15 cellular contexts compared by ENCODE assay signal in the genomic region with DNA sequence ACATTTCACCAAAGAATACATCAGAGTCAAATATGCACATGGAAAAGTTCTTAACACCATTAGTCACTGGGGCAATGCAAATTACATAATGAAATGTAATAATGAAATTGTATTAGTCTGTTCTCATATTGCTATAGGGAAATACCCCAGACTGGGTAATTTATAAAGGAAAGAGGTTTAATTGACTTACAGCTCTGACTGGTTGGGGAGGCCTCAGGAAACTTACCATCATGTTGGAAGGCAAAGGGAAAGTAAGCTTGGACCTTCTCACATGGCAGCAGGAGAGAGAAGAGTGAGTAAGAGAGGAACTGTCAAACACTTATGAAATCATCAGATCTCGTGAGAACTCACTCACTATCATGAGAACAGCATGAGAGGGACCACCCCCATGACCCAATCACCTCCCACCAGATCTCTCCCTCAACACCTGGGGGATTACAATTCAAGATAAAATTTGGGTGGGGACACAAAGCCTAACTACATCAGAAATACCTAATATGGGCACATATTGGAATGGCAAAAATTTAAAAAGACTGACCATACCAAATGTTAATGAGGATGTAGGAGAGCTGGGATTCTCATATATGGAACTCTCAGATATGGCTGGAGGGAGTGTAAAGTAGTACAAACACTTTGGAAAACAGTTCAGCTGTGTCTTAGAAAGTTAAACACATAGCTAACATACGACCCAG.
DNase-seq lines count a peak whose midpoint lies in the region; ATAC-seq and TF ChIP-seq lines count a peak whose summit lies in the region.
"Had no signal": no experiment of that assay in that cellular context is flagged by ENCODE, and none has a peak within 500 bp of the region (broad histone marks: within the 10 kb centered on the region; RNA-seq: fewer than 3 reads in every experiment).

No MANE protein-coding gene starts in this region.

- peaks cover 36% of the 10 kb centered on the region for H3K4me1 Mint-ChIP-seq in chondrocyte (ENCODE audit: low read depth)
- peaks cover 74% of the 10 kb centered on the region for H3K4me1 Mint-ChIP-seq in stimulated activated naive CD8-positive, alpha-beta T cell treated with anti-CD3 and anti-CD28 coated beads, Interleukin-15, amount 100 ng/mL, for 72 hours
- peaks cover 37% of the 10 kb centered on the region for H3K4me1 Mint-ChIP-seq in activated CD8-positive, alpha-beta memory T cell treated with anti-CD3 and anti-CD28 coated beads, Interleukin-2, amount 10 ng/mL, durations not matched to agents 7 days and 5 days
- H3K4me1 Mint-ChIP-seq: GM23338 had no signal

- H3K9me3 Mint-ChIP-seq in chondrocyte (ENCODE audit: low read depth) = peaks cover 22% of the 10 kb centered on the region
- H3K9me3 Mint-ChIP-seq in stimulated activated naive CD8-positive, alpha-beta T cell treated with anti-CD3 and anti-CD28 coated beads, Interleukin-15, amount 100 ng/mL, for 72 hours = peaks cover 20 to 49% of the 10 kb centered on the region in 2 donors
- H3K9me3 Mint-ChIP-seq in activated CD8-positive, alpha-beta memory T cell treated with anti-CD3 and anti-CD28 coated beads, Interleukin-2, amount 10 ng/mL, durations not matched to agents 7 days and 5 days (ENCODE audit: low read depth) = peaks cover 17% of the 10 kb centered on the region
- H3K9me3 Mint-ChIP-seq: GM23338 had no signal

- H3K4me3 ChIP-seq in NB4 (ENCODE audit: low read depth, low read length) = no peak overlapping the region
- H3K4me3 ChIP-seq: body of pancreas, GM23338, mucosa of descending colon, uterus had no signal

- ATAC-seq in stimulated activated naive CD8-positive, alpha-beta T cell treated with anti-CD3 and anti-CD28 coated beads, Interleukin-15, amount 100 ng/mL, for 72 hours = peak; percentile 15
- ATAC-seq in activated CD8-positive, alpha-beta memory T cell treated with anti-CD3 and anti-CD28 coated beads, Interleukin-2, amount 10 ng/mL, durations not matched to agents 7 days and 5 days = no peak
- no peak for ATAC-seq in HG02884 (IDR thresholded peaks at IDR 0.05; ENCODE audit: unreplicated experiment)
- ATAC-seq: body of pancreas, GM23338, mucosa of descending colon had no signal

- CTCF ChIA-PET in activated CD8-positive, alpha-beta memory T cell treated with anti-CD3 and anti-CD28 coated beads, Interleukin-2, amount 10 ng/mL, durations not matched to agents 7 days and 5 days (lab: Charles Lee) = interaction anchor here (1.5 to 1.6 kb wide), 2 partner anchors 67 to 93 kb away, joined by 3 read pairs; no protein-coding TSS in a partner anchor

- peak overlapping the region; percentile 74 for H3K27ac Mint-ChIP-seq in chondrocyte (ENCODE audit: unreplicated experiment)
- peak overlapping the region in 1 of 2 donors; percentile 41 for H3K27ac Mint-ChIP-seq in stimulated activated naive CD8-positive, alpha-beta T cell treated with anti-CD3 and anti-CD28 coated beads, Interleukin-15, amount 100 ng/mL, for 72 hours
- no peak overlapping the region for H3K27ac Mint-ChIP-seq in activated CD8-positive, alpha-beta memory T cell treated with anti-CD3 and anti-CD28 coated beads, Interleukin-2, amount 10 ng/mL, durations not matched to agents 7 days and 5 days
- H3K27ac Mint-ChIP-seq: GM23338 had no signal

- H3K36me3 Mint-ChIP-seq in chondrocyte (ENCODE audit: low read depth) = peaks cover 11% of the 10 kb centered on the region
- H3K36me3 Mint-ChIP-seq in activated CD8-positive, alpha-beta memory T cell treated with anti-CD3 and anti-CD28 coated beads, Interleukin-2, amount 10 ng/mL, durations not matched to agents 7 days and 5 days = peaks cover 26% of the 10 kb centered on the region

- TF ChIP-seq CTCF in NB4 (IDR thresholded peaks at IDR 0.05; ENCODE audit: low read depth, low read length) = no peak
- no peak for TF ChIP-seq CTCF in chondrocyte (IDR thresholded peaks at IDR 0.05)

- peak; percentile 20 for DNase-seq in stimulated activated CD4-positive, alpha-beta T cell treated with anti-CD3 and anti-CD28 coated beads, Interleukin-12 subunit alpha, Interleukin-12 subunit beta, amount 100 ng/mL, for 4 hours
- no peak for DNase-seq in stimulated activated CD4-positive, alpha-beta T cell treated with anti-CD3 and anti-CD28 coated beads, Interleukin-1b, Interleukin-23, amount 100 ng/mL, for 48 hours
- DNase-seq in NB4 (ENCODE audit: low read depth) (peak; percentile 56), chondrocyte (ENCODE audit: low spot score) (no peak), NCI-H2081 treated with DMSO at 0.1 percent for 48 hours (lab: John Stamatoyannopoulos, UW) (no peak)
- DNase-seq in stimulated activated naive CD8-positive, alpha-beta T cell treated with anti-CD3 and anti-CD28 coated beads, Interleukin-15, amount 100 ng/mL, for 72 hours = no peak
- DNase-seq in activated CD8-positive, alpha-beta memory T cell treated with anti-CD3 and anti-CD28 coated beads, Interleukin-2, amount 10 ng/mL, durations not matched to agents 7 days and 5 days = no peak
- DNase-seq: BE2C; body of pancreas; effector CD8-positive, alpha-beta T cell; mucosa of descending colon; NCI-H2081; uterus had no signal

- H3K27me3 Mint-ChIP-seq in chondrocyte (ENCODE audit: low read depth) = no peaks in the 10 kb centered on the region
- H3K27me3 Mint-ChIP-seq in stimulated activated naive CD8-positive, alpha-beta T cell treated with anti-CD3 and anti-CD28 coated beads, Interleukin-15, amount 100 ng/mL, for 72 hours = no peaks in the 10 kb centered on the region
- no peaks in the 10 kb centered on the region for H3K27me3 Mint-ChIP-seq in activated CD8-positive, alpha-beta memory T cell treated with anti-CD3 and anti-CD28 coated beads, Interleukin-2, amount 10 ng/mL, durations not matched to agents 7 days and 5 days

- no peak for TF ChIP-seq POLR2A in NB4 (IDR thresholded peaks at IDR 0.05; ENCODE audit: extremely low read depth, insufficient read length)

- no peak overlapping the region for H3K4me3 Mint-ChIP-seq in chondrocyte (ENCODE audit: unreplicated experiment)
- H3K4me3 Mint-ChIP-seq in stimulated activated naive CD8-positive, alpha-beta T cell treated with anti-CD3 and anti-CD28 coated beads, Interleukin-15, amount 100 ng/mL, for 72 hours = no peak overlapping the region
- H3K4me3 Mint-ChIP-seq in activated CD8-positive, alpha-beta memory T cell treated with anti-CD3 and anti-CD28 coated beads, Interleukin-2, amount 10 ng/mL, durations not matched to agents 7 days and 5 days = no peak overlapping the region
- H3K4me3 Mint-ChIP-seq: GM23338 had no signal

Comparison
In these comparisons a context has a peak if more than half of its experiments do, and no peak if none do; other contexts are left out.
1. DNase-seq: peak in stimulated activated CD4-positive, alpha-beta T cell treated with anti-CD3 and anti-CD28 coated beads, Interleukin-12 subunit alpha, Interleukin-12 subunit beta, amount 100 ng/mL, for 4 hours (single experiment) and NB4 (single experiment); none in stimulated activated CD4-positive, alpha-beta T cell treated with anti-CD3 and anti-CD28 coated beads, Interleukin-1b, Interleukin-23, amount 100 ng/mL, for 48 hours (single experiment), chondrocyte (single experiment), stimulated activated naive CD8-positive, alpha-beta T cell treated with anti-CD3 and anti-CD28 coated beads, Interleukin-15, amount 100 ng/mL, for 72 hours (0 of 2), activated CD8-positive, alpha-beta memory T cell treated with anti-CD3 and anti-CD28 coated beads, Interleukin-2, amount 10 ng/mL, durations not matched to agents 7 days and 5 days (single experiment) and NCI-H2081 treated with DMSO at 0.1 percent for 48 hours (single experiment).